Comparison of ENCODE assay signal across 27 cellular contexts in the genomic region with DNA sequence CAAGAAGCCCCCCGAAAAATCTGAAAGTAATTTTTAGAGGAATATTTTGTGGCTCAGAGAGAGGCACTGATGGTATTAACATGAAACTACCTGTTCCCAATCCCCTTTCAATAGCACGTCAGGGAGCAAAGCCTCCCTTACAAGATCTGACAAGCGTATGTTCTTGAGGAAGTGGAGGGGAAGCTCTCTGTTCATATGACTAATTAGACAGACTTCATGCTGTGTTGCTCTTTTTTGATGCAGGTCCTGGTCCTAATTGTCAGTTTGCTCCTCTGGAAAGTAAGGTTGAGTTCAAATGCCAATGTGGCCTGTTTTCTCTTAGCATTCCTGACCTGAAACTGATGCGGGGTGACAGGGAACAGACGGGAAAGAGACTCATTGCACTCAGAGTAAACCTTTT. TPM values are rescaled to one million over a fixed set of nuclear protein-coding genes. Genes with fewer than 3 reads are reported as not detected.
"Had no signal": no experiment of that assay in that cellular context is flagged by ENCODE, and none has a peak within 500 bp of the region (broad histone marks: within the 10 kb centered on the region; RNA-seq: fewer than 3 reads in every experiment).

No MANE protein-coding gene starts in this region.

- H3K36me3 ChIP-seq: left ventricle myocardium inferior, lower lobe of right lung, spleen, thoracic aorta had no signal

- H2AFZ ChIP-seq: hepatocyte had no signal

- H3K4me3 ChIP-seq: coronary artery, hepatocyte, left ventricle myocardium inferior, lower lobe of right lung, psoas muscle, spleen, thoracic aorta had no signal

- H3K9me3 ChIP-seq: left ventricle myocardium inferior, lower lobe of right lung, psoas muscle, spleen, thoracic aorta had no signal

- H3K36me3 Mint-ChIP-seq: immature natural killer cell; memory B cell; natural killer cell treated with Interleukin-12 subunit alpha and Interleukin-12 subunit beta and Interleukin-15 and Interleukin-18, amount 100 ng/mL, for 72 hours; stimulated activated memory B cell treated with anti-CD40 and anti-IgM and Interleukin-4, amounts not matched to agents 10 μg/mL and 1 μg/mL and 100 μg/mL, for 72 hours had no signal

- H3K79me2 ChIP-seq: hepatocyte had no signal

- H3K4me1 ChIP-seq: lower lobe of right lung, psoas muscle, spleen had no signal

- H3K4me1 Mint-ChIP-seq: immature natural killer cell; memory B cell; stimulated activated memory B cell treated with anti-CD40 and anti-IgM and Interleukin-4, amounts not matched to agents 10 μg/mL and 1 μg/mL and 100 μg/mL, for 72 hours; stimulated activated naive CD8-positive, alpha-beta T cell treated with anti-CD3 and anti-CD28 coated beads, Interleukin-15, amount 100 ng/mL, for 72 hours had no signal

- H3K27ac ChIP-seq: coronary artery, hepatocyte, left ventricle myocardium inferior, lower lobe of right lung, psoas muscle, spleen, thoracic aorta had no signal

- H3K4me2 ChIP-seq: hepatocyte had no signal

- H3K9me3 Mint-ChIP-seq: immature natural killer cell; memory B cell; natural killer cell treated with Interleukin-12 subunit alpha and Interleukin-12 subunit beta and Interleukin-15 and Interleukin-18, amount 100 ng/mL, for 72 hours; stimulated activated memory B cell treated with anti-CD40 and anti-IgM and Interleukin-4, amounts not matched to agents 10 μg/mL and 1 μg/mL and 100 μg/mL, for 72 hours; stimulated activated naive CD8-positive, alpha-beta T cell treated with anti-CD3 and anti-CD28 coated beads, Interleukin-15, amount 100 ng/mL, for 72 hours had no signal

- DNase-seq: effector CD8-positive, alpha-beta T cell; foreskin melanocyte; head of caudate nucleus; immature natural killer cell; kidney; left cardiac atrium; left ventricle myocardium inferior; lower lobe of right lung; midbrain; psoas muscle; spleen; stimulated activated CD4-positive, alpha-beta T cell treated with anti-CD3 and anti-CD28 coated beads, Interleukin-15, amount 100 ng/mL, for 24 hours; stimulated activated CD4-positive, alpha-beta T cell treated with anti-CD3 and anti-CD28 coated beads, Interleukin-1b, Interleukin-23, amount 100 ng/mL, for 48 hours; stimulated activated CD4-positive, alpha-beta T cell treated with anti-CD3 and anti-CD28 coated beads, Interleukin-4, amount 100 ng/mL, for 24 hours; stimulated activated naive CD8-positive, alpha-beta T cell treated with anti-CD3 and anti-CD28 coated beads, Interleukin-15, amount 100 ng/mL, for 72 hours; substantia nigra; trophoblast cell had no signal

- H3K27ac Mint-ChIP-seq: immature natural killer cell; memory B cell; natural killer cell treated with Interleukin-12 subunit alpha and Interleukin-12 subunit beta and Interleukin-15 and Interleukin-18, amount 100 ng/mL, for 72 hours; stimulated activated memory B cell treated with anti-CD40 and anti-IgM and Interleukin-4, amounts not matched to agents 10 μg/mL and 1 μg/mL and 100 μg/mL, for 72 hours; stimulated activated naive CD8-positive, alpha-beta T cell treated with anti-CD3 and anti-CD28 coated beads, Interleukin-15, amount 100 ng/mL, for 72 hours had no signal

- ATAC-seq: lower lobe of right lung; natural killer cell treated with Interleukin-12 subunit alpha and Interleukin-12 subunit beta and Interleukin-15 and Interleukin-18, amount 100 ng/mL, for 72 hours; psoas muscle; sciatic nerve; stimulated activated memory B cell treated with anti-CD40 and anti-IgM and Interleukin-4, amounts not matched to agents 10 μg/mL and 1 μg/mL and 100 μg/mL, for 72 hours; stimulated activated naive CD8-positive, alpha-beta T cell treated with anti-CD3 and anti-CD28 coated beads, Interleukin-15, amount 100 ng/mL, for 72 hours had no signal

- H3K4me3 Mint-ChIP-seq: immature natural killer cell; memory B cell; natural killer cell treated with Interleukin-12 subunit alpha and Interleukin-12 subunit beta and Interleukin-15 and Interleukin-18, amount 100 ng/mL, for 72 hours; stimulated activated memory B cell treated with anti-CD40 and anti-IgM and Interleukin-4, amounts not matched to agents 10 μg/mL and 1 μg/mL and 100 μg/mL, for 72 hours; stimulated activated naive CD8-positive, alpha-beta T cell treated with anti-CD3 and anti-CD28 coated beads, Interleukin-15, amount 100 ng/mL, for 72 hours had no signal

- H3K27me3 ChIP-seq: hepatocyte had no signal

RNA-seq across cellular contexts. Expression of a gene that starts 27.0 kb away (rescaled TPM):
- total RNA-seq: chondrocyte; kidney; natural killer cell treated with Interleukin-12 subunit alpha and Interleukin-12 subunit beta and Interleukin-15 and Interleukin-18, amount 100 ng/mL, for 72 hours; omental fat pad; psoas muscle; sciatic nerve; spleen had no signal
- polyA plus RNA-seq: esophagus, immature natural killer cell, psoas muscle, spleen had no signal
